10 cellular contexts compared by ENCODE assay signal in the genomic region with DNA sequence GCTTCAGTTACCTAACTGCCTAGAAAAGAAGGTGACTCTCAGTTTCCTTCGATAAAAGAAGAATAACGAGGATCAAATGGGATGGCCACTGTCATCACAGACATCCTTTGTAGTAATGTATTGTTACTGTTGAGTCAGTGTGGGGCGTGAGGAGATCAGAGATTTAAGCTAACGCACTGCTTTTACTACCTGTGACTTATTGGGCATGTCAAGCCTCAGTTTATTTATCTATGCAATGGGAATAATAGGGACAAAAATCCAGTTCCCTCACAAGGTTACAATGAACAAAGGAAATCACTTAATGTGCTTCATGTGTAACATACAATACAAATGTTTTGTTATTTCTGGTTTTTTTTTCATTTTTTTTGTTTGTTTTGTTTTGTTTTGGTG. TPM values are rescaled to one million over a fixed set of nuclear protein-coding genes. Genes with fewer than 3 reads are reported as not detected.
DNase-seq lines count a peak whose midpoint lies in the region; ATAC-seq, FAIRE-seq and TF ChIP-seq lines count a peak whose summit lies in the region.
"Had no signal": no experiment of that assay in that cellular context is flagged by ENCODE, and none has a peak within 500 bp of the region (broad histone marks: within the 10 kb centered on the region; RNA-seq: fewer than 3 reads in every experiment).

No MANE protein-coding gene starts in this region.

- H3K4me3 ChIP-seq in body of pancreas (no peak overlapping the region), stomach smooth muscle (ENCODE audit: low read length in 2 of 2) (peak overlapping the region; percentile 58 to 76), pancreas (peak overlapping the region in 1 of 4 donors; percentile 74)

- 56 to 75% methylated on average over 4 of the region's 4 CpGs for whole genome bisulfite sequencing in body of pancreas, 2 donors
- 69% methylated on average over 4 of the region's 4 CpGs for WGBS in pancreas, 2 donors

- no peak for DNase-seq in activated T-cell treated with anti-CD3 and anti-CD28 coated beads, Interleukin-2, amount 50 U/mL, for 4 hours
- DNase-seq in activated T-cell treated with anti-CD3 and anti-CD28 coated beads, Interleukin-2, amount 50 U/mL, for 48 hours = no peak
- no peak for DNase-seq in body of pancreas
- no peak for DNase-seq in pancreas
- DNase-seq: BE2C had no signal

- no peaks in the 10 kb centered on the region for H3K27me3 ChIP-seq in body of pancreas
- H3K27me3 ChIP-seq in stomach smooth muscle (ENCODE audit: control insufficient read depth in 1 of 2, insufficient read depth in 2 of 2, low read length in 2 of 2) = no peaks in the 10 kb centered on the region
- no peaks in the 10 kb centered on the region for H3K27me3 ChIP-seq in pancreas

- H3K9me3 ChIP-seq in body of pancreas = no peaks in the 10 kb centered on the region
- no peaks in the 10 kb centered on the region for H3K9me3 ChIP-seq in stomach smooth muscle (ENCODE audit: control insufficient read depth in 2 of 2, low read length in 2 of 2)
- no peaks in the 10 kb centered on the region for H3K9me3 ChIP-seq in pancreas
- H3K9me3 ChIP-seq: BE2C had no signal

- intact Hi-C loops in body of pancreas (cut with DNase I) = no loop called here
- intact Hi-C loops in pancreas (cut with DNase I) = no loop called here

- TF ChIP-seq CTCF in body of pancreas (IDR thresholded peaks at IDR 0.05) (no peak), pancreas (IDR thresholded peaks at IDR 0.05) (no peak)

- no peaks in the 10 kb centered on the region for H3K36me3 Mint-ChIP-seq in activated T-cell treated with anti-CD3 and anti-CD28 coated beads, Interleukin-2, amount 50 U/mL, for 4 hours (ENCODE audit: insufficient read depth)

- peaks cover 11% of the 10 kb centered on the region for H3K4me1 Mint-ChIP-seq in activated T-cell treated with anti-CD3 and anti-CD28 coated beads, Interleukin-2, amount 50 U/mL, for 4 hours (ENCODE audit: low read depth)

- H3K4me1 ChIP-seq in body of pancreas = peaks cover 5% of the 10 kb centered on the region
- H3K4me1 ChIP-seq in stomach smooth muscle (ENCODE audit: control insufficient read depth, insufficient read depth, low read length) = peaks cover 3% of the 10 kb centered on the region
- no peaks in the 10 kb centered on the region for H3K4me1 ChIP-seq in pancreas
- H3K4me1 ChIP-seq: BE2C had no signal

- TF ChIP-seq POLR2A in body of pancreas (IDR thresholded peaks at IDR 0.05) = no peak

- peaks cover 8% of the 10 kb centered on the region for H3K9me3 Mint-ChIP-seq in activated T-cell treated with anti-CD3 and anti-CD28 coated beads, Interleukin-2, amount 50 U/mL, for 4 hours

- H3K9ac ChIP-seq in stomach smooth muscle (ENCODE audit: low read length in 2 of 2) = no peak overlapping the region

- H3K27ac ChIP-seq in body of pancreas (peak overlapping the region in 3 of 4 donors; percentile 56 to 61 (median 57)), stomach smooth muscle (ENCODE audit: low read length) (peak overlapping the region; percentile 41), pancreas (peak overlapping the region in 2 of 4 donors; percentile 67 to 69)

- H3K36me3 ChIP-seq in body of pancreas (replicated peaks in 1 of 2; ENCODE audit: insufficient read depth in 1 of 2, low read depth in 2 of 2) (no peaks in the 10 kb centered on the region), stomach smooth muscle (ENCODE audit: control insufficient read depth in 2 of 2, insufficient read depth in 2 of 2, low read length in 2 of 2) (no peaks in the 10 kb centered on the region), pancreas (no peaks in the 10 kb centered on the region)
- H3K36me3 ChIP-seq: BE2C had no signal

- FAIRE-seq in islet of Langerhans (lab: Jason Lieb, UNC) (peak; percentile 64), pancreas (lab: Jason Lieb, UNC) (no peak)
- FAIRE-seq: RCC 7860 had no signal

- H3K27me3 Mint-ChIP-seq in activated T-cell treated with anti-CD3 and anti-CD28 coated beads, Interleukin-2, amount 50 U/mL, for 4 hours (ENCODE audit: low read depth) = peaks cover 48% of the 10 kb centered on the region

- ATAC-seq in activated T-cell treated with anti-CD3 and anti-CD28 coated beads, Interleukin-2, amount 50 U/mL, for 4 hours = no peak
- ATAC-seq in body of pancreas = no peak
- no peak for ATAC-seq in GM19467 (IDR thresholded peaks at IDR 0.05; ENCODE audit: unreplicated experiment)
- no peak for ATAC-seq in GM21825 (IDR thresholded peaks at IDR 0.05; ENCODE audit: unreplicated experiment)
- no peak for ATAC-seq in pancreas

- H3K4me3 Mint-ChIP-seq in activated T-cell treated with anti-CD3 and anti-CD28 coated beads, Interleukin-2, amount 50 U/mL, for 4 hours = peak overlapping the region; percentile 81

RNA-seq across cellular contexts. Expression of a gene that starts 0.3 kb away (rescaled TPM):
- total RNA-seq in activated T-cell treated with anti-CD3 and anti-CD28 coated beads, Interleukin-2, amount 50 U/mL, for 4 hours = under 1 TPM; 0.05 to 0.23 (median 0.18) TPM
- total RNA-seq in body of pancreas (under 1 TPM; under 0.01 to 0.33 TPM), pancreas (under 1 TPM; 0.14 to 0.59 (median 0.37) TPM)
- under 1 TPM; 0.23 TPM for polyA plus RNA-seq in pancreas

Comparison
In these comparisons a context has a peak if more than half of its experiments do, and no peak if none do; other contexts are left out.
1. H3K4me3 ChIP-seq: peak in stomach smooth muscle (2 of 2); none in body of pancreas (0 of 2).